17 cellular contexts compared by ENCODE assay signal in genomic region chr6:33630014-33630413, GRCh38. TPM values are rescaled to one million over a fixed set of nuclear protein-coding genes. Genes with fewer than 3 reads are reported as not detected.
DNase-seq lines count a peak whose midpoint lies in the region; ATAC-seq and TF ChIP-seq lines count a peak whose summit lies in the region.
"Had no signal": no experiment of that assay in that cellular context is flagged by ENCODE, and none has a peak within 500 bp of the region (broad histone marks: within the 10 kb centered on the region; RNA-seq: fewer than 3 reads in every experiment).

No MANE protein-coding gene starts in this region.

- H3K4me1 ChIP-seq in HEK293 (ENCODE audit: control insufficient read depth, insufficient read depth, low read length): peaks cover 7% of the 10 kb centered on the region

- POLR2A ChIA-PET in HEK293 (lab: Yijun Ruan, JAX): no interaction called here

- H3K27ac ChIP-seq in HEK293 (ENCODE audit: extremely low read depth, low read depth, low read length) (no peak overlapping the region), dorsolateral prefrontal cortex (no peak overlapping the region)
- H3K27ac ChIP-seq: hepatocyte had no signal

- no peak overlapping the region for H3K27ac Mint-ChIP-seq in activated naive CD4-positive, alpha-beta T cell treated with anti-CD3 and anti-CD28 coated beads, Interleukin-2, amount 50 U/mL, for 24 hours
- H3K27ac Mint-ChIP-seq in osteocyte (ENCODE audit: unreplicated experiment): peak overlapping the region; percentile 59
- H3K27ac Mint-ChIP-seq: CD14-positive monocyte had no signal

- no peaks in the 10 kb centered on the region for H3K9me3 Mint-ChIP-seq in activated naive CD4-positive, alpha-beta T cell treated with anti-CD3 and anti-CD28 coated beads, Interleukin-2, amount 50 U/mL, for 24 hours
- no peaks in the 10 kb centered on the region for H3K9me3 Mint-ChIP-seq in osteocyte (ENCODE audit: unreplicated experiment)

- peak overlapping the region; percentile 9 for H3K4me3 Mint-ChIP-seq in activated naive CD4-positive, alpha-beta T cell treated with anti-CD3 and anti-CD28 coated beads, Interleukin-2, amount 50 U/mL, for 24 hours
- no peak overlapping the region for H3K4me3 Mint-ChIP-seq in osteocyte (ENCODE audit: unreplicated experiment)
- H3K4me3 Mint-ChIP-seq: CD14-positive monocyte had no signal

- H3K36me3 ChIP-seq in HEK293 (ENCODE audit: control insufficient read depth in 2 of 2, insufficient read depth in 1 of 2, low read length in 2 of 2): no peaks in the 10 kb centered on the region; a peak in 1 of 3 replicates

- peaks cover 0 to 2% (median 0%) of the 10 kb centered on the region in 45 donors for H3K27me3 ChIP-seq in dorsolateral prefrontal cortex

- CTCF ChIA-PET in HEK293 (lab: Yijun Ruan, JAX): interaction anchor here (1.0 to 1.1 kb wide), 2 partner anchors 40 to 73 kb away, joined by 3 read pairs; no protein-coding TSS in a partner anchor

- H3K4me1 Mint-ChIP-seq in activated naive CD4-positive, alpha-beta T cell treated with anti-CD3 and anti-CD28 coated beads, Interleukin-2, amount 50 U/mL, for 24 hours: peaks cover 59% of the 10 kb centered on the region
- peaks cover 50% of the 10 kb centered on the region for H3K4me1 Mint-ChIP-seq in osteocyte (ENCODE audit: unreplicated experiment)

- intact Hi-C loops in dorsolateral prefrontal cortex (cut with DNase I) (loop anchor here (5.0 kb wide), 2 partner anchors 43 to 82 kb away; partner anchors contain the start of gene UQCC2 (in 1 of the 2)), sciatic nerve (cut with DNase I) (no loop called here)

- H3K27me3 Mint-ChIP-seq in activated naive CD4-positive, alpha-beta T cell treated with anti-CD3 and anti-CD28 coated beads, Interleukin-2, amount 50 U/mL, for 24 hours: no peaks in the 10 kb centered on the region
- H3K27me3 Mint-ChIP-seq in osteocyte (ENCODE audit: unreplicated experiment): no peaks in the 10 kb centered on the region

- peak; percentile 47 for DNase-seq in activated CD4-positive, alpha-beta T cell treated with anti-CD3 and anti-CD28 coated beads for 48 hours
- no peak for DNase-seq in activated CD4-positive, alpha-beta T cell treated with anti-CD3 and anti-CD28 coated beads for 1 hour
- DNase-seq in osteocyte (ENCODE audit: extremely low spot score, unreplicated experiment) (no peak), dorsolateral prefrontal cortex (no peak), sciatic nerve (ENCODE audit: low spot score) (no peak)
- DNase-seq: effector CD4-positive, alpha-beta T cell; NCI-H2081; NCI-H526 treated with DMSO at 0.1 percent for 48 hours; PC-9; stimulated activated naive CD8-positive, alpha-beta T cell treated with anti-CD3 and anti-CD28 coated beads, Interleukin-15, Interleukin-2, amounts not matched to agents 100 U/mL and 50 U/mL, for 24 hours; SW 1271 had no signal

- H3K36me3 Mint-ChIP-seq in activated naive CD4-positive, alpha-beta T cell treated with anti-CD3 and anti-CD28 coated beads, Interleukin-2, amount 50 U/mL, for 24 hours: peaks cover 5% of the 10 kb centered on the region
- no peaks in the 10 kb centered on the region for H3K36me3 Mint-ChIP-seq in osteocyte (ENCODE audit: unreplicated experiment)

- no peak overlapping the region for H3K4me3 ChIP-seq in HEK293 (ENCODE audit: low read depth, low read length)
- H3K4me3 ChIP-seq in dorsolateral prefrontal cortex: no peak overlapping the region
- H3K4me3 ChIP-seq: hepatocyte, PC-9, smooth muscle cell had no signal

- ATAC-seq in sciatic nerve (no peak), GM19452 (IDR thresholded peaks at IDR 0.05; ENCODE audit: unreplicated experiment) (no peak)
- ATAC-seq: stimulated activated naive CD8-positive, alpha-beta T cell treated with anti-CD3 and anti-CD28 coated beads, Interleukin-15, Interleukin-2, amounts not matched to agents 100 U/mL and 50 U/mL, for 24 hours had no signal

- no peaks in the 10 kb centered on the region for H3K9me3 ChIP-seq in HEK293 (ENCODE audit: control insufficient read depth, insufficient read depth, low read depth, low read length)

- no peak for TF ChIP-seq CTCF in HEK293 (tag by site-specific recombination; IDR thresholded peaks at IDR 0.05)
- no peak for TF ChIP-seq CTCF in osteocyte (IDR thresholded peaks at IDR 0.05)
- no peak for TF ChIP-seq CTCF in dorsolateral prefrontal cortex (IDR thresholded peaks at IDR 0.05 in 54 of 56, conservative IDR thresholded peaks at IDR 0.05 in 2 of 56; ENCODE audit: low read depth in 1 of 56, partially characterized antibody in 56 of 56)

TF ChIP-seq in HEK293, 187 proteins besides CTCF, POLR2A, EP300 and RAD21:
- TF ChIP-seq ZBTB17 (tag by site-specific recombination; IDR thresholded peaks at IDR 0.05) (peak; percentile 90), SP3 (tag by site-specific recombination; IDR thresholded peaks at IDR 0.05) (no peak), ZNF521 (tag by site-specific recombination; IDR thresholded peaks at IDR 0.05) (no peak), ZNF174 (tag by site-specific recombination; IDR thresholded peaks at IDR 0.05) (no peak), KLF1 (tag by site-specific recombination; IDR thresholded peaks at IDR 0.05) (peak; percentile 68), ZNF175 (tag by site-specific recombination; IDR thresholded peaks at IDR 0.05) (no peak), ZNF514 (tag by site-specific recombination; IDR thresholded peaks at IDR 0.05) (no peak)
- TF ChIP-seq, protein P1, sequence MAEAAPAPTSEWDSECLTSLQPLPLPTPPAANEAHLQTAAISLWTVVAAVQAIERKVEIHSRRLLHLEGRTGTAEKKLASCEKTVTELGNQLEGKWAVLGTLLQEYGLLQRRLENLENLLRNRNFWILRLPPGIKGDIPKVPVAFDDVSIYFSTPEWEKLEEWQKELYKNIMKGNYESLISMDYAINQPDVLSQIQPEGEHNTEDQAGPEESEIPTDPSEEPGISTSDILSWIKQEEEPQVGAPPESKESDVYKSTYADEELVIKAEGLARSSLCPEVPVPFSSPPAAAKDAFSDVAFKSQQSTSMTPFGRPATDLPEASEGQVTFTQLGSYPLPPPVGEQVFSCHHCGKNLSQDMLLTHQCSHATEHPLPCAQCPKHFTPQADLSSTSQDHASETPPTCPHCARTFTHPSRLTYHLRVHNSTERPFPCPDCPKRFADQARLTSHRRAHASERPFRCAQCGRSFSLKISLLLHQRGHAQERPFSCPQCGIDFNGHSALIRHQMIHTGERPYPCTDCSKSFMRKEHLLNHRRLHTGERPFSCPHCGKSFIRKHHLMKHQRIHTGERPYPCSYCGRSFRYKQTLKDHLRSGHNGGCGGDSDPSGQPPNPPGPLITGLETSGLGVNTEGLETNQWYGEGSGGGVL (tag by site-specific recombination; IDR thresholded peaks at IDR 0.05): no peak

RNA-seq across cellular contexts. Expression of gene ITPR3, which starts 8.9 kb away (rescaled TPM):
- 21.6 and 22.8 TPM in 2 replicates for total RNA-seq in osteocyte
- 10 to 100 TPM in 1 of 120 experiments, 1 to 10 TPM in 119; 1.3 to 10.9 (median 3.8) TPM for total RNA-seq in dorsolateral prefrontal cortex
- 88.6 TPM for total RNA-seq in sciatic nerve

RNA-seq across cellular contexts. Expression of gene BAK1, which starts 49.9 kb away (rescaled TPM):
- total RNA-seq in osteocyte (20.5 and 22.6 TPM in 2 replicates), dorsolateral prefrontal cortex (10 to 100 TPM in 82 of 120 experiments, 1 to 10 TPM in 38; 6.4 to 17.0 (median 10.8) TPM), sciatic nerve (10.7 TPM)
